ENCODE assay signal across 1 cellular context in the genomic region with DNA sequence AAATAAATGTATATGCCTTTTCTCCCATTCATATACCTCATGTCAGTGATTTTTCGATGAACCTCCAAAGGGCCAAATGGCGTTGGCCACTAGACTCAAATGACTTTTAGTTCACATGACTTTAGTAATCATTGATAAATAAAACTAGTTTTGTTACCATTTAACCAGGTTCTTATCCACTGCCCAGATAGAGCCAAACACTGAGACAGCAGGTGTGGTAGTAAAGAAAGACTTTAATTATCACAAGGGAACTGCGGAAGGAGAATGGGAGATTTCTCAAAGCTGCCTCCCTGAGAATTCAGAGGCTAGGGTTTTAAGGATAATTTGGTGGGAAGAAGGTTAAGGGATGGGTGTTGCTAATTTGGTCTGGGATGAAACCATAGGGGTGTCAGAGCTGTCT.
TF ChIP-seq lines count a peak whose summit lies in the region.

No MANE protein-coding gene starts in this region.

TF ChIP-seq in HepG2, 621 proteins besides CTCF, POLR2A, EP300 and RAD21:
- TF ChIP-seq ZSCAN9 (CRISPR knock-in tag; IDR thresholded peaks at IDR 0.05; ENCODE audit: borderline replicate concordance) (no peak), SUZ12 (IDR thresholded peaks at IDR 0.05; ENCODE audit: low read depth, low read length) (no peak), SETDB1 (CRISPR knock-in tag; IDR thresholded peaks at IDR 0.05; ENCODE audit: borderline replicate concordance) (0 out of 2 replicates have a peak, but pooled peaks have one; percentile 67)
- TF ChIP-seq, protein P1, sequence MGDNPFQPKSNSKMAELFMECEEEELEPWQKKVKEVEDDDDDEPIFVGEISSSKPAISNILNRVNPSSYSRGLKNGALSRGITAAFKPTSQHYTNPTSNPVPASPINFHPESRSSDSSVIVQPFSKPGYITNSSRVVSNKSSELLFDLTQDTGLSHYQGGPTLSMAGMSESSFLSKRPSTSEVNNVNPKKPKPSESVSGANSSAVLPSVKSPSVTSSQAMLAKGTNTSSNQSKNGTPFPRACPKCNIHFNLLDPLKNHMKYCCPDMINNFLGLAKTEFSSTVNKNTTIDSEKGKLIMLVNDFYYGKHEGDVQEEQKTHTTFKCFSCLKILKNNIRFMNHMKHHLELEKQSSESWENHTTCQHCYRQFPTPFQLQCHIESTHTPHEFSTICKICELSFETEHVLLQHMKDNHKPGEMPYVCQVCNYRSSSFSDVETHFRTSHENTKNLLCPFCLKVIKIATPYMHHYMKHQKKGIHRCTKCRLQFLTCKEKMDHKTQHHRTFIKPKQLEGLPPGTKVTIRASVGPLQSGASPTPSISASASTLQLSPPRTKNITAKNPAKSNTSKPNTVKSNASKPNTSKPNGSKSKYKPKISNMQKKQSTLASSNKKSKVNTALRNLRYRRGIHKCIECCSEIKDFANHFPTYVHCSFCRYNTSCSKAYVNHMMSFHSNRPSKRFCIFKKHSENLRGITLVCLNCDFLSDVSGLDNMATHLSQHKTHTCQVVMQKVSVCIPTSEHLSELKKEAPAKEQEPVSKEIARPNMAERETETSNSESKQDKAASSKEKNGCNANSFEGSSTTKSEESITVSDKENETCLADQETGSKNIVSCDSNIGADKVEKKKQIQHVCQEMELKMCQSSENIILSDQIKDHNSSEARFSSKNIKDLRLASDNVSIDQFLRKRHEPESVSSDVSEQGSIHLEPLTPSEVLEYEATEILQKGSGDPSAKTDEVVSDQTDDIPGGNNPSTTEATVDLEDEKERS (CRISPR knock-in tag; IDR thresholded peaks at IDR 0.05) = 0 out of 2 replicates have a peak, but pooled peaks have one; percentile 25
